ENCODE assay signal across 32 cellular contexts in the genomic region with DNA sequence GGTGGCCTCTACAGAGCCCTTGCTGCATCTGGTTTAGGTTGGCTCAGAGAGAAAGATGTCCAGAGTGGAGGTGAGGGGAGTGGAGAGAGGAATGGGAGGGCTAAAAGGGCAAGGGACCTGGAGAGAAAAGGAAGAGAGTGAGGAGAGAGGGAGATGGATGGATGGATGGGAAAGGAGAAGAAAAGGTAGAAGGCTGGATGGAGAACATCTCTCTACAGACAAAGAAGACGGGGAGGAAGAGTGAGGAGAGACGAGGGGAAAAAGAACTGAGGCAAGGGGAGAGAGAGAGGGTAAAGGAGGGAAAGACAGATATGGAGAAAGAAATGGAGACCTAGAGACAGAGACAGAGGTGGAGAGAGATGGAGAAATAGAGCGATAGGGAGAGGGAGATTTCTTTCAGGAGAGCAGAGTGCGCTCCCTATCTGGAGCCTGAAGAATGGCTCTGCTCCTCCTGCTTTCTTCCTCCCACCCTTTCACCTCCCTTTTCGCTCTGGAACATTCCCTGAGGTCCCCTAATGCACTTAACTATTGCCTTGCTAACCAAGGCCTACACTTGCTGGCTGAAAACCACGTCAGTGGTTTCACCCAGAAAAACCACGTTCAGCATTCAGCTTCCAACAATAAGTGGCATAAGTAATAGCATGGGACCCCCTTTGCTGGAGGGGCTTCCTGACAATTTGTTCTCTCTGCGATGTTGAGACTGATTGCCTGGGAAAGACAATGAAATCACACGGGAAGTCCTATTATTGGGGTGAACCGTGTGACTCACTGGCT.
"Had no signal": no experiment of that assay in that cellular context is flagged by ENCODE, and none has a peak within 500 bp of the region (broad histone marks: within the 10 kb centered on the region; RNA-seq: fewer than 3 reads in every experiment).

No MANE protein-coding gene starts in this region.

- H3K36me3 ChIP-seq: ascending aorta, esophagus muscularis mucosa, gastrocnemius medialis, heart left ventricle, WERI-Rb-1 had no signal

- H3K4me3 ChIP-seq: ascending aorta, coronary artery, esophagus muscularis mucosa, gastrocnemius medialis, heart left ventricle had no signal

- H3K4me3 Mint-ChIP-seq: activated CD4-positive, alpha-beta memory T cell treated with anti-CD3 and anti-CD28 coated beads for 36 hours; activated CD4-positive, alpha-beta T cell treated with anti-CD3 and anti-CD28 coated beads for 36 hours; activated CD4-positive, alpha-beta T cell treated with anti-CD3 and anti-CD28 coated beads, Interleukin-2, amount 10 ng/mL, durations not matched to agents 24 days and 14 days; activated CD8-positive, alpha-beta T cell treated with anti-CD3 and anti-CD28 coated beads, Interleukin-2, amount 10 ng/mL, durations not matched to agents 7 days and 5 days; activated naive CD4-positive, alpha-beta T cell treated with anti-CD3 and anti-CD28 coated beads, Interleukin-2, amount 10 ng/mL, durations not matched to agents 7 days and 5 days; activated naive CD8-positive, alpha-beta T cell treated with anti-CD3 and anti-CD28 coated beads, Interleukin-2, amount 10 ng/mL, durations not matched to agents 7 days and 5 days; activated T-cell treated with anti-CD3 and anti-CD28 coated beads, Interleukin-2, amount 50 U/mL, for 24 hours; activated T-cell treated with anti-CD3 and anti-CD28 coated beads, Interleukin-2, amount 50 U/mL, for 72 hours; brain; central memory CD8-positive, alpha-beta T cell; effector memory CD8-positive, alpha-beta T cell; T-helper 17 cell; T-helper 2 cell treated with Interferon-gamma antibody and Interleukin-4, amounts not matched to agents 5 μg/mL and 100 μg/mL, for 36 hours had no signal

- H3K4me1 ChIP-seq: ascending aorta, esophagus muscularis mucosa, gastrocnemius medialis, heart left ventricle had no signal

- H3K27ac ChIP-seq: ascending aorta, coronary artery, esophagus muscularis mucosa, foreskin keratinocyte, gastrocnemius medialis, heart left ventricle, WERI-Rb-1 had no signal

- H3K36me3 Mint-ChIP-seq: activated CD4-positive, alpha-beta memory T cell treated with anti-CD3 and anti-CD28 coated beads for 36 hours; activated naive CD4-positive, alpha-beta T cell treated with anti-CD3 and anti-CD28 coated beads, Interleukin-2, amount 10 ng/mL, durations not matched to agents 7 days and 5 days; activated naive CD4-positive, alpha-beta T cell treated with anti-CD3 and anti-CD28 coated beads, Interleukin-2, amount 50 U/mL, for 72 hours; activated naive CD8-positive, alpha-beta T cell treated with anti-CD3 and anti-CD28 coated beads, Interleukin-2, amount 10 ng/mL, durations not matched to agents 7 days and 5 days; brain had no signal

- H3K9me3 ChIP-seq: ascending aorta, esophagus muscularis mucosa, gastrocnemius medialis, heart left ventricle had no signal

- H3K27ac Mint-ChIP-seq: activated CD4-positive, alpha-beta memory T cell treated with anti-CD3 and anti-CD28 coated beads for 36 hours; activated CD4-positive, alpha-beta T cell treated with anti-CD3 and anti-CD28 coated beads for 36 hours; activated CD4-positive, alpha-beta T cell treated with anti-CD3 and anti-CD28 coated beads, Interleukin-2, amount 10 ng/mL, durations not matched to agents 24 days and 14 days; activated CD8-positive, alpha-beta T cell treated with anti-CD3 and anti-CD28 coated beads, Interleukin-2, amount 10 ng/mL, durations not matched to agents 7 days and 5 days; activated naive CD4-positive, alpha-beta T cell treated with anti-CD3 and anti-CD28 coated beads, Interleukin-2, amount 10 ng/mL, durations not matched to agents 7 days and 5 days; activated naive CD4-positive, alpha-beta T cell treated with anti-CD3 and anti-CD28 coated beads, Interleukin-2, amount 50 U/mL, for 72 hours; activated naive CD8-positive, alpha-beta T cell treated with anti-CD3 and anti-CD28 coated beads, Interleukin-2, amount 10 ng/mL, durations not matched to agents 7 days and 5 days; activated T-cell treated with anti-CD3 and anti-CD28 coated beads, Interleukin-2, amount 50 U/mL, for 24 hours; activated T-cell treated with anti-CD3 and anti-CD28 coated beads, Interleukin-2, amount 50 U/mL, for 72 hours; effector memory CD8-positive, alpha-beta T cell; T-helper 17 cell; T-helper 2 cell treated with Interferon-gamma antibody and Interleukin-4, amounts not matched to agents 5 μg/mL and 100 μg/mL, for 36 hours had no signal

- H3K27me3 ChIP-seq: ascending aorta, foreskin keratinocyte, gastrocnemius medialis had no signal

- H3K9me3 Mint-ChIP-seq: activated CD4-positive, alpha-beta memory T cell treated with anti-CD3 and anti-CD28 coated beads for 36 hours; activated CD4-positive, alpha-beta T cell treated with anti-CD3 and anti-CD28 coated beads, Interleukin-2, amount 10 ng/mL, durations not matched to agents 24 days and 14 days; activated naive CD4-positive, alpha-beta T cell treated with anti-CD3 and anti-CD28 coated beads, Interleukin-2, amount 10 ng/mL, durations not matched to agents 7 days and 5 days; activated naive CD4-positive, alpha-beta T cell treated with anti-CD3 and anti-CD28 coated beads, Interleukin-2, amount 50 U/mL, for 72 hours; activated naive CD8-positive, alpha-beta T cell treated with anti-CD3 and anti-CD28 coated beads, Interleukin-2, amount 10 ng/mL, durations not matched to agents 7 days and 5 days; activated T-cell treated with anti-CD3 and anti-CD28 coated beads, Interleukin-2, amount 50 U/mL, for 24 hours; activated T-cell treated with anti-CD3 and anti-CD28 coated beads, Interleukin-2, amount 50 U/mL, for 72 hours; central memory CD8-positive, alpha-beta T cell; effector memory CD8-positive, alpha-beta T cell; T-helper 2 cell treated with Interferon-gamma antibody and Interleukin-4, amounts not matched to agents 5 μg/mL and 100 μg/mL, for 36 hours had no signal

- ATAC-seq: activated CD4-positive, alpha-beta T cell treated with anti-CD3 and anti-CD28 coated beads for 36 hours; activated CD8-positive, alpha-beta T cell treated with anti-CD3 and anti-CD28 coated beads, Interleukin-2, amount 10 ng/mL, durations not matched to agents 7 days and 5 days; activated naive CD4-positive, alpha-beta T cell treated with anti-CD3 and anti-CD28 coated beads, Interleukin-2, amount 50 U/mL, for 72 hours; activated T-cell treated with anti-CD3 and anti-CD28 coated beads, Interleukin-2, amount 50 U/mL, for 72 hours; effector memory CD8-positive, alpha-beta T cell; foreskin keratinocyte; gastrocnemius medialis; heart left ventricle; T-helper 17 cell had no signal

- H3K4me1 Mint-ChIP-seq: activated CD4-positive, alpha-beta T cell treated with anti-CD3 and anti-CD28 coated beads for 36 hours; activated CD4-positive, alpha-beta T cell treated with anti-CD3 and anti-CD28 coated beads, Interleukin-2, amount 10 ng/mL, durations not matched to agents 24 days and 14 days; activated naive CD4-positive, alpha-beta T cell treated with anti-CD3 and anti-CD28 coated beads, Interleukin-2, amount 10 ng/mL, durations not matched to agents 7 days and 5 days; central memory CD8-positive, alpha-beta T cell had no signal

- H3K27me3 Mint-ChIP-seq: activated CD4-positive, alpha-beta T cell treated with anti-CD3 and anti-CD28 coated beads for 36 hours; activated CD4-positive, alpha-beta T cell treated with anti-CD3 and anti-CD28 coated beads, Interleukin-2, amount 10 ng/mL, durations not matched to agents 24 days and 14 days; brain; central memory CD8-positive, alpha-beta T cell had no signal

- DNase-seq: activated CD4-positive, alpha-beta memory T cell treated with anti-CD3 and anti-CD28 coated beads for 36 hours; activated CD4-positive, alpha-beta T cell treated with anti-CD3 and anti-CD28 coated beads for 36 hours; activated CD4-positive, alpha-beta T cell treated with anti-CD3 and anti-CD28 coated beads, Interleukin-2, amount 10 ng/mL, durations not matched to agents 24 days and 14 days; activated CD4-positive, CD25-positive, alpha-beta regulatory T cell; activated CD4-positive, CD25-positive, alpha-beta regulatory T cell treated with anti-CD3 and anti-CD28 coated beads, Interleukin-2, amount 50 U/mL, for 72 hours; activated CD8-positive, alpha-beta T cell treated with anti-CD3 and anti-CD28 coated beads, Interleukin-2, amount 10 ng/mL, durations not matched to agents 7 days and 5 days; activated gamma-delta T cell; activated naive CD4-positive, alpha-beta T cell; activated naive CD4-positive, alpha-beta T cell treated with anti-CD3 and anti-CD28 coated beads, Interleukin-2, amount 10 ng/mL, durations not matched to agents 7 days and 5 days; activated naive CD8-positive, alpha-beta T cell treated with anti-CD3 and anti-CD28 coated beads, Interleukin-2, amount 10 ng/mL, durations not matched to agents 7 days and 5 days; activated T-cell treated with anti-CD3 and anti-CD28 coated beads for 4 hours; activated T-cell treated with anti-CD3 and anti-CD28 coated beads, Interleukin-2, amount 50 U/mL, for 24 hours; activated T-cell treated with anti-CD3 and anti-CD28 coated beads, Interleukin-2, amount 50 U/mL, for 72 hours; dermis blood vessel endothelial cell; effector CD4-positive, alpha-beta T cell; effector memory CD8-positive, alpha-beta T cell; erythroblast; foreskin keratinocyte; gastrocnemius medialis; glutamatergic neuron; heart left ventricle; T-helper 1 cell; T-helper 17 cell; T1000; WERI-Rb-1 had no signal
